8 cellular contexts compared by ENCODE assay signal in genomic region chr10:129958686-129959543, GRCh38. TPM values are rescaled to one million over a fixed set of nuclear protein-coding genes. Genes with fewer than 3 reads are reported as not detected.
DNase-seq lines count a peak whose midpoint lies in the region; ATAC-seq and TF ChIP-seq lines count a peak whose summit lies in the region.

No MANE protein-coding gene starts in this region.

- H3K4me1 Mint-ChIP-seq in activated T-cell treated with anti-CD3 and anti-CD28 coated beads, Interleukin-2, amount 50 U/mL, for 4 hours (ENCODE audit: low read depth), result peaks cover 25% of the 10 kb centered on the region

- H3K36me3 Mint-ChIP-seq in activated T-cell treated with anti-CD3 and anti-CD28 coated beads, Interleukin-2, amount 50 U/mL, for 4 hours (ENCODE audit: insufficient read depth), result no peaks in the 10 kb centered on the region

- peaks cover 16% of the 10 kb centered on the region for H3K4me1 ChIP-seq in mucosa of descending colon (ENCODE audit: low read depth)
- H3K4me1 ChIP-seq in upper lobe of right lung, result peaks cover 7% of the 10 kb centered on the region

- peaks cover 95% of the 10 kb centered on the region for H3K27me3 ChIP-seq in upper lobe of right lung

- H3K9me3 ChIP-seq in mucosa of descending colon (no peaks in the 10 kb centered on the region), upper lobe of right lung (no peaks in the 10 kb centered on the region)

- TF ChIP-seq CTCF in choroid plexus epithelial cell (conservative IDR thresholded peaks at IDR 0.05; ENCODE audit: low read depth, low read length) (no peak), mucosa of descending colon (IDR thresholded peaks at IDR 0.05) (no peak), upper lobe of right lung (IDR thresholded peaks at IDR 0.05) (no peak)

- peak; percentile 25 to 32 for ATAC-seq in activated T-cell treated with anti-CD3 and anti-CD28 coated beads, Interleukin-2, amount 50 U/mL, for 4 hours
- ATAC-seq in mucosa of descending colon (peak; percentile 12), upper lobe of right lung (peak; percentile 31), GM19467 (IDR thresholded peaks at IDR 0.05; ENCODE audit: unreplicated experiment) (no peak), GM18870 (IDR thresholded peaks at IDR 0.05; ENCODE audit: unreplicated experiment) (no peak)

- no peak for DNase-seq in activated T-cell treated with anti-CD3 and anti-CD28 coated beads, Interleukin-2, amount 50 U/mL, for 4 hours
- no peak for DNase-seq in activated T-cell treated with anti-CD3 and anti-CD28 coated beads for 4 hours
- no peak for DNase-seq in choroid plexus epithelial cell (ENCODE audit: low read depth)
- DNase-seq in mucosa of descending colon, result no peak
- DNase-seq in upper lobe of right lung, result no peak
- DNase-seq in effector CD8-positive, alpha-beta T cell (lab: John Stamatoyannopoulos, UW), result no peak

- H3K27me3 Mint-ChIP-seq in activated T-cell treated with anti-CD3 and anti-CD28 coated beads, Interleukin-2, amount 50 U/mL, for 4 hours (ENCODE audit: low read depth), result peaks cover 80% of the 10 kb centered on the region

- no peak overlapping the region for H3K27ac ChIP-seq in upper lobe of right lung

- H3K9me3 Mint-ChIP-seq in activated T-cell treated with anti-CD3 and anti-CD28 coated beads, Interleukin-2, amount 50 U/mL, for 4 hours, result no peaks in the 10 kb centered on the region

- peak overlapping the region; percentile 58 for H3K4me3 Mint-ChIP-seq in activated T-cell treated with anti-CD3 and anti-CD28 coated beads, Interleukin-2, amount 50 U/mL, for 4 hours

- intact Hi-C loops in mucosa of descending colon (cut with DNase I, micrococcal nuclease) (no loop called here), upper lobe of right lung (cut with DNase I) (no loop called here)

- no peaks in the 10 kb centered on the region for H3K36me3 ChIP-seq in mucosa of descending colon (ENCODE audit: low read depth)
- no peaks in the 10 kb centered on the region for H3K36me3 ChIP-seq in upper lobe of right lung

- peak overlapping the region; percentile 42 for H3K4me3 ChIP-seq in choroid plexus epithelial cell (ENCODE audit: low read depth, low read length)
- H3K4me3 ChIP-seq in mucosa of descending colon, result no peak overlapping the region
- H3K4me3 ChIP-seq in upper lobe of right lung, result no peak overlapping the region

RNA-seq across cellular contexts. Expression of gene EBF3, which starts 5.2 kb away (rescaled TPM):
- total RNA-seq in activated T-cell treated with anti-CD3 and anti-CD28 coated beads, Interleukin-2, amount 50 U/mL, for 4 hours, result not detected
- total RNA-seq in mucosa of descending colon (1 to 10 TPM in 1 of 3 donors, under 1 TPM in 2; 0.23 to 2.8 (median 0.89) TPM), upper lobe of right lung (0.20 TPM)

Comparison
In these comparisons a context has a peak if more than half of its experiments do, and no peak if none do; other contexts are left out.
1. ATAC-seq: peak in activated T-cell treated with anti-CD3 and anti-CD28 coated beads, Interleukin-2, amount 50 U/mL, for 4 hours (2 of 2), mucosa of descending colon (single experiment) and upper lobe of right lung (single experiment); none in GM19467 (single experiment) and GM18870 (single experiment).